ENCODE assay signal across 11 cellular contexts in the genomic region with DNA sequence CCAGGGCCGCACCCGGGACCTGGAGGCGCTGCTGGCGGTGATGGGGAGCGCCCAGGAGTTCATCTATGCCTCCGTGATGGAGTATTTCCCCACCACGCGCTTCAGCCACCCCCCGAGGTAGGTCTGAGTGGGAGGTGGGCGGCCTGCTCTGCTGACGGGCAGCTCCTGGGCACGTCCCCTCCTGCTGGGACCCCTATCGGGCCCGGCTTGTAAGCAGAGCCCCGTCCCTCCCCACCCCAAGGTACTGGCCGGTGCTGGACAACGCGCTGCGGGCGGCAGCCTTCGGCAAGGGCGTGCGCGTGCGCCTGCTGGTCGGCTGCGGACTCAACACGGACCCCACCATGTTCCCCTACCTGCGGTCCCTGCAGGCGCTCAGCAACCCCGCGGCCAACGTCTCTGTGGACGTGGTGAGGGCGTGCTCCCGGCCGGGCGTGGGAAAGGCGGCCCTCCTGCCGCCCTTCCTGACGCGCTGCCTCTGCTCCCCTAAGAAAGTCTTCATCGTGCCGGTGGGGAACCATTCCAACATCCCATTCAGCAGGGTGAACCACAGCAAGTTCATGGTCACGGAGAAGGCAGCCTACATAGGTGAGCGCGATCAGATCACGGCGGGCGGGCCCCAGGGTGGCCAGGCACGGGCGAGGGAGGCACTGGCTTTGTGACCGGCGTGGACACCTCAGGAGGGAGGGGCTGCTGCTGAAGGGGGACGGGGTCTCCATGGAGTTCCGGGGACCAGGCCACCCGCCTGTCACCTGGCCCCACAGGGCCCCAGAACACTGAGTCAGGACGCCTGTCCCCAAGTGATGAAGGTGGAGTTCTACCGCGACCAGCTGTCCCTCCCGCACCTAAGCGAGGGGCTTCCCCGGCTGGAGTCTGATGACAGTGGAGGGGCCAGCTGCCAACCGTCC. TPM values are rescaled to one million over a fixed set of nuclear protein-coding genes. Genes with fewer than 3 reads are reported as not detected.
DNase-seq lines count a peak whose midpoint lies in the region; ATAC-seq and TF ChIP-seq lines count a peak whose summit lies in the region.
"Had no signal": no experiment of that assay in that cellular context is flagged by ENCODE, and none has a peak within 500 bp of the region (broad histone marks: within the 10 kb centered on the region; RNA-seq: fewer than 3 reads in every experiment).

No MANE protein-coding gene starts in this region.

- H3K9me3 Mint-ChIP-seq in nephron progenitor cell = no peaks in the 10 kb centered on the region
- H3K9me3 Mint-ChIP-seq: CD4-positive, alpha-beta memory T cell; stimulated activated naive B cell treated with anti-CD40 and anti-IgM and Interleukin-4, amounts not matched to agents 10 μg/mL and 1 μg/mL and 100 μg/mL, for 72 hours had no signal

- peak overlapping the region; percentile 71 for H3K4me3 Mint-ChIP-seq in nephron progenitor cell

- H3K27me3 ChIP-seq in cardiac muscle cell = peaks cover 64% of the 10 kb centered on the region
- H3K27me3 ChIP-seq in esophagus muscularis mucosa = no peaks in the 10 kb centered on the region
- H3K27me3 ChIP-seq in uterus = no peaks in the 10 kb centered on the region

- no peak overlapping the region for H3K27ac Mint-ChIP-seq in nephron progenitor cell
- H3K27ac Mint-ChIP-seq: CD4-positive, alpha-beta memory T cell had no signal

- H3K4me3 ChIP-seq in cardiac muscle cell (peak overlapping the region; percentile 38), esophagus muscularis mucosa (peak overlapping the region; percentile 64 to 82 (median 67)), uterus (peak overlapping the region; percentile 40 to 57)

- H3K4me1 ChIP-seq in cardiac muscle cell (ENCODE audit: low read depth) = peaks cover 31% of the 10 kb centered on the region
- peaks cover 11 to 34% (median 25%) of the 10 kb centered on the region in 4 donors for H3K4me1 ChIP-seq in esophagus muscularis mucosa
- H3K4me1 ChIP-seq in uterus = no peaks in the 10 kb centered on the region

- H3K36me3 ChIP-seq in cardiac muscle cell (no peaks in the 10 kb centered on the region), esophagus muscularis mucosa (no peaks in the 10 kb centered on the region), uterus (no peaks in the 10 kb centered on the region)

- H3K9me3 ChIP-seq in cardiac muscle cell (ENCODE audit: low read depth) (no peaks in the 10 kb centered on the region), esophagus muscularis mucosa (no peaks in the 10 kb centered on the region), uterus (no peaks in the 10 kb centered on the region)

- 55% methylated on average over 47 of the region's 64 CpGs for WGBS in esophagus muscularis mucosa

- peaks cover 84% of the 10 kb centered on the region for H3K27me3 Mint-ChIP-seq in nephron progenitor cell (ENCODE audit: low read depth, poor library complexity)
- H3K27me3 Mint-ChIP-seq: stimulated activated naive B cell treated with anti-CD40 and anti-IgM and Interleukin-4, amounts not matched to agents 10 μg/mL and 1 μg/mL and 100 μg/mL, for 72 hours had no signal

- no peaks in the 10 kb centered on the region for H3K36me3 Mint-ChIP-seq in nephron progenitor cell (ENCODE audit: low read depth)
- H3K36me3 Mint-ChIP-seq: CD4-positive, alpha-beta memory T cell had no signal

- peaks cover 5% of the 10 kb centered on the region for H3K4me1 Mint-ChIP-seq in nephron progenitor cell

- no peak for ATAC-seq in GM21390 (IDR thresholded peaks at IDR 0.05; ENCODE audit: unreplicated experiment)

- TF ChIP-seq EP300 in esophagus muscularis mucosa (IDR thresholded peaks at IDR 0.05) = no peak

- no peak for TF ChIP-seq CTCF in cardiac muscle cell (IDR thresholded peaks at IDR 0.05; ENCODE audit: low read depth, low read length)
- no peak for TF ChIP-seq CTCF in esophagus muscularis mucosa (IDR thresholded peaks at IDR 0.05)
- TF ChIP-seq CTCF in nephron progenitor cell (IDR thresholded peaks at IDR 0.05) = no peak
- no peak for TF ChIP-seq CTCF in uterus (IDR thresholded peaks at IDR 0.05)

- intact Hi-C loops in cardiac septum (cut with DNase I) = loop anchor here (5.0 kb wide), 1 partner anchor 35 kb away; no protein-coding TSS in a partner anchor
- intact Hi-C loops in esophagus muscularis mucosa (cut with DNase I) = loop anchor here (5.0 kb wide), 1 partner anchor 40 kb away; no protein-coding TSS in a partner anchor
- intact Hi-C loops in uterus (cut with DNase I; ENCODE audit: low total_unique reads) = no loop called here

- TF ChIP-seq POLR2A in esophagus muscularis mucosa (IDR thresholded peaks at IDR 0.05; ENCODE audit: low read depth) = no peak
- TF ChIP-seq POLR2A in uterus (IDR thresholded peaks at IDR 0.05) = no peak

- DNase-seq in cardiac muscle cell (ENCODE audit: low read depth in 1 of 2, low spot score in 1 of 2) = peak; percentile 6 to 47
- no peak for DNase-seq in cardiac septum (ENCODE audit: low spot score)
- DNase-seq in esophagus muscularis mucosa (ENCODE audit: extremely low spot score) = no peak
- peak; percentile 37 for DNase-seq in nephron progenitor cell
- peak in 1 of 2 donors; percentile 33 for DNase-seq in uterus
- DNase-seq in mucosa of gallbladder (ENCODE audit: low spot score) = no peak
- no peak for DNase-seq in HPDE6-E6E7 (ENCODE audit: extremely low spot score)
- DNase-seq: CD4-positive, alpha-beta memory T cell; NCI-H1694 treated with DMSO at 0.1 percent for 48 hours; stimulated activated naive B cell treated with anti-CD40 and anti-IgM and Interleukin-4, amounts not matched to agents 10 μg/mL and 1 μg/mL and 100 μg/mL, for 72 hours had no signal

- H3K27ac ChIP-seq in cardiac muscle cell = no peak overlapping the region
- H3K27ac ChIP-seq in esophagus muscularis mucosa (replicated peaks in 1 of 4) = peak overlapping the region in 3 of 4 donors; percentile 76 to 79 (median 78)
- H3K27ac ChIP-seq in uterus = peak overlapping the region; percentile 53 to 78

RNA-seq across cellular contexts. Expression of a gene that starts 7.3 kb away (rescaled TPM):
- total RNA-seq in cardiac muscle cell (0.11 and 0.54 TPM in 2 replicates), cardiac septum (0.51 TPM), esophagus muscularis mucosa (under 1 TPM; under 0.01 to 0.50 (median 0.15) TPM), uterus (10 to 100 TPM in 1 of 4 donors, 1 to 10 TPM in 1, not detected in 2; 1.3 to 10.9 TPM), mucosa of gallbladder (16.7 TPM)
- polyA plus RNA-seq in cardiac muscle cell = 0.07 and 1.7 TPM in 2 replicates
- total RNA-seq: CD4-positive, alpha-beta memory T cell had no signal

RNA-seq across cellular contexts. Expression of a gene that starts 46.2 kb away (rescaled TPM):
- total RNA-seq in cardiac muscle cell (59.3 and 78.0 TPM in 2 replicates), cardiac septum (4.6 TPM), esophagus muscularis mucosa (100 to 1,000 TPM in 3 of 4 donors, 10 to 100 TPM in 1; 95.3 to 277 (median 195) TPM), uterus (100 to 1,000 TPM in 1 of 4 donors, 10 to 100 TPM in 3; 44.9 to 175 (median 71.7) TPM), mucosa of gallbladder (16.0 TPM)
- 17.8 and 18.8 TPM in 2 replicates for polyA plus RNA-seq in cardiac muscle cell
- polyA plus RNA-seq: CD4-positive, alpha-beta memory T cell had no signal

RNA-seq across cellular contexts. Expression of a gene that starts 53.6 kb away (rescaled TPM):
- total RNA-seq in cardiac muscle cell (15.5 and 20.9 TPM in 2 replicates), cardiac septum (2.7 TPM), esophagus muscularis mucosa (1 to 10 TPM; 3.7 to 9.8 (median 6.7) TPM), uterus (10 to 100 TPM in 2 of 4 donors, 1 to 10 TPM in 1, not detected in 1; 1.3 to 11.1 (median 10.1) TPM), mucosa of gallbladder (17.3 TPM)
- polyA plus RNA-seq in cardiac muscle cell = 13.4 and 20.4 TPM in 2 replicates

Comparison
In these comparisons a context has a peak if more than half of its experiments do, and no peak if none do; other contexts are left out.
1. DNase-seq: peak in cardiac muscle cell (2 of 2) and nephron progenitor cell (single experiment); none in cardiac septum (single experiment), esophagus muscularis mucosa (single experiment), mucosa of gallbladder (single experiment) and HPDE6-E6E7 (single experiment).
2. Peak in every context shown above with its lines, with median percentiles within 50 percentile points of each other: H3K4me3 ChIP-seq.